19 cellular contexts compared by ENCODE assay signal in the genomic region with DNA sequence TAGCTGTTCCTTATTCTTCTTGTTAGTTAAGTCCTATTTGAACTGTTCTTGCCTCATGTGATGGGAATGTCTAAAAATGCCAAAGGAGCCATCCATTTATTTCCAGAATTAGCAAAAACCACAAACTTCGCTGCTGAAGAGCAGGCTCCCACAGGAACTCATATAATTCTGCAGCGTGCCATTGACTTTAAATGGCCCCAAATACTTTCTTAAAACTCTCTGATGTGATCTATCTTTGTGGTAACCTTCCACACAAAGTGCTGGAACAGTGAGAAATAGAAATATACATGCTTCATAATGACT.
DNase-seq lines count a peak whose midpoint lies in the region; ATAC-seq and TF ChIP-seq lines count a peak whose summit lies in the region.
"Had no signal": no experiment of that assay in that cellular context is flagged by ENCODE, and none has a peak within 500 bp of the region (broad histone marks: within the 10 kb centered on the region; RNA-seq: fewer than 3 reads in every experiment).

No MANE protein-coding gene starts in this region.

- H2AFZ ChIP-seq in GM23338 = no peak overlapping the region

- H3K4me3 ChIP-seq in AG04449 (ENCODE audit: low read depth, low read length) (no peak overlapping the region), brain microvascular endothelial cell (ENCODE audit: low read depth, low read length) (no peak overlapping the region), GM23338 (no peak overlapping the region)
- no peak overlapping the region for H3K4me3 ChIP-seq in effector memory CD4-positive, alpha-beta T cell (ENCODE audit: insufficient read depth, low read depth, low read length, poor library complexity, severe bottlenecking)
- H3K4me3 ChIP-seq: A549 had no signal

- H3K27me3 ChIP-seq in brain microvascular endothelial cell (replicated peaks) (no peaks in the 10 kb centered on the region), GM23338 (ENCODE audit: insufficient read depth) (no peaks in the 10 kb centered on the region)
- H3K27me3 ChIP-seq in effector memory CD4-positive, alpha-beta T cell (replicated peaks; ENCODE audit: control insufficient read depth, insufficient read depth, low read length, poor library complexity, severe bottlenecking) = no peaks in the 10 kb centered on the region

- no peaks in the 10 kb centered on the region for H3K36me3 Mint-ChIP-seq in GM23338 (ENCODE audit: low read depth)
- H3K36me3 Mint-ChIP-seq: activated naive CD4-positive, alpha-beta T cell treated with anti-CD3 and anti-CD28 coated beads, Interleukin-2, amount 50 U/mL, for 24 hours had no signal

- H3K9me3 ChIP-seq in effector memory CD4-positive, alpha-beta T cell (ENCODE audit: control insufficient read depth, low read length) = no peaks in the 10 kb centered on the region
- H3K9me3 ChIP-seq: A549 had no signal

- no peaks in the 10 kb centered on the region for H3K79me2 ChIP-seq in GM23338 (replicated peaks; ENCODE audit: insufficient read depth)

- no peaks in the 10 kb centered on the region for H3K36me3 ChIP-seq in brain microvascular endothelial cell (replicated peaks)
- H3K36me3 ChIP-seq in GM23338 (ENCODE audit: insufficient read depth) = no peaks in the 10 kb centered on the region
- no peaks in the 10 kb centered on the region for H3K36me3 ChIP-seq in effector memory CD4-positive, alpha-beta T cell (ENCODE audit: control insufficient read depth, insufficient read depth, low read length)

- H3K4me3 Mint-ChIP-seq in GM23338 = no peak overlapping the region
- H3K4me3 Mint-ChIP-seq: activated naive CD4-positive, alpha-beta T cell treated with anti-CD3 and anti-CD28 coated beads, Interleukin-2, amount 50 U/mL, for 24 hours; T-helper 1 cell treated with Interleukin-12 subunit alpha and Interleukin-12 subunit beta and Interleukin-4 antibody, amounts not matched to agents 30 μg/mL and 1 μg/mL, for 36 hours had no signal

- H3K9me3 Mint-ChIP-seq in GM23338 = no peaks in the 10 kb centered on the region; the same call in 2 of the 3 replicates
- H3K9me3 Mint-ChIP-seq: activated naive CD4-positive, alpha-beta T cell treated with anti-CD3 and anti-CD28 coated beads, Interleukin-2, amount 50 U/mL, for 24 hours; T-helper 1 cell treated with Interleukin-12 subunit alpha and Interleukin-12 subunit beta and Interleukin-4 antibody, amounts not matched to agents 30 μg/mL and 1 μg/mL, for 36 hours had no signal

- H3K4me1 Mint-ChIP-seq in GM23338 = peaks cover 11% of the 10 kb centered on the region; the same call in 2 of the 3 replicates
- H3K4me1 Mint-ChIP-seq: activated naive CD4-positive, alpha-beta T cell treated with anti-CD3 and anti-CD28 coated beads, Interleukin-2, amount 50 U/mL, for 24 hours had no signal

- H3K9me2 ChIP-seq in GM23338 (ENCODE audit: insufficient read depth) = no peaks in the 10 kb centered on the region; the same call in 1 of the 2 replicates

- peaks cover 8% of the 10 kb centered on the region; the same call in 1 of the 2 replicates for H3K4me1 ChIP-seq in GM23338 (ENCODE audit: insufficient read depth)
- no peaks in the 10 kb centered on the region for H3K4me1 ChIP-seq in effector memory CD4-positive, alpha-beta T cell (ENCODE audit: control insufficient read depth, insufficient read depth, low read length, poor library complexity, severe bottlenecking)

- H3K27me3 Mint-ChIP-seq in GM23338 (ENCODE audit: insufficient read depth, low read depth, poor library complexity) = no peaks in the 10 kb centered on the region

- no peak overlapping the region for H3K4me2 ChIP-seq in GM23338

- in situ Hi-C loops in brain microvascular endothelial cell (cut with HindIII; ENCODE audit: low pct_ligation_motif_present, low sequenced_read_pairs) = no loop called here

- no peaks in the 10 kb centered on the region for H4K20me1 ChIP-seq in GM23338 (replicated peaks; ENCODE audit: insufficient read depth)

- H3K27ac ChIP-seq in brain microvascular endothelial cell (peak overlapping the region; percentile 74), GM23338 (ENCODE audit: low read depth) (no peak overlapping the region)
- H3K27ac ChIP-seq in effector memory CD4-positive, alpha-beta T cell (ENCODE audit: insufficient read depth, low read length, poor library complexity, severe bottlenecking) = no peak overlapping the region

- no peak for ATAC-seq in GM23338
- ATAC-seq: A549, Panc1 had no signal

- H3K27ac Mint-ChIP-seq in GM23338 = no peak overlapping the region
- H3K27ac Mint-ChIP-seq: activated naive CD4-positive, alpha-beta T cell treated with anti-CD3 and anti-CD28 coated beads, Interleukin-2, amount 50 U/mL, for 24 hours; T-helper 1 cell treated with Interleukin-12 subunit alpha and Interleukin-12 subunit beta and Interleukin-4 antibody, amounts not matched to agents 30 μg/mL and 1 μg/mL, for 36 hours had no signal

- TF ChIP-seq CTCF in AG04449 (IDR thresholded peaks at IDR 0.05; ENCODE audit: insufficient read depth, low read length, missing control alignments) (no peak), brain microvascular endothelial cell (IDR thresholded peaks at IDR 0.05; ENCODE audit: low read depth, low read length, missing control alignments) (no peak), GM23338 (conservative IDR thresholded peaks at IDR 0.05; ENCODE audit: low read depth in 2 of 2) (no peak)

- no peaks in the 10 kb centered on the region for H3F3A ChIP-seq in GM23338 (replicated peaks; ENCODE audit: low read depth)

- peak; percentile 99 for DNase-seq in AG04449 (ENCODE audit: low read depth, low spot score)
- DNase-seq in HT1080 (ENCODE audit: low read depth) = peak; percentile 10
- DNase-seq in brain microvascular endothelial cell = peak; percentile 64
- DNase-seq in iris pigment epithelial cell (ENCODE audit: low read depth) = peak; percentile 79
- no peak for DNase-seq in stimulated activated CD4-positive, alpha-beta T cell treated with anti-CD3 and anti-CD28 coated beads, Interleukin-1b, Interleukin-23, amount 100 ng/mL, for 48 hours
- no peak for DNase-seq in GM23338 (ENCODE audit: low spot score)
- no peak for DNase-seq in DMS153 treated with DMSO at 0.1 percent for 48 hours (lab: John Stamatoyannopoulos, UW; ENCODE audit: unreplicated experiment)
- DNase-seq in effector memory CD4-positive, alpha-beta T cell = no peak
- DNase-seq: cerebellar nuclear complex; DMS153; erythroblast; NCI-H187 treated with DMSO at 0.1 percent for 48 hours; NCI-H526 treated with DMSO at 0.1 percent for 48 hours; nucleus accumbens; stimulated activated naive CD4-positive, alpha-beta T cell treated with Interleukin-2 at 50 U/mL for 16 hours had no signal

- CTCF ChIA-PET in AG04449 (lab: Yijun Ruan, JAX) = interaction anchor here (0.8 to 1.5 kb wide), 2 partner anchors 409 to 1599 kb away, joined by 3 to 5 read pairs; no protein-coding TSS in a partner anchor

- POLR2A ChIA-PET in AG04449 (lab: Yijun Ruan, JAX) = interaction anchor here (1.0 kb wide), 1 partner anchor 655 kb away, joined by 6 read pairs; no protein-coding TSS in a partner anchor

TF ChIP-seq in GM23338, 12 proteins besides CTCF, POLR2A, EP300 and RAD21 (continues in another document):
- TF ChIP-seq STAT1 (IDR thresholded peaks at IDR 0.05; ENCODE audit: unreplicated experiment) (no peak), POLR2AphosphoS5 (IDR thresholded peaks at IDR 0.05; ENCODE audit: low read depth) (no peak), ZNF114 (CRISPR knock-in tag; IDR thresholded peaks at IDR 0.05) (no peak)

Comparison
In these comparisons a context has a peak if more than half of its experiments do, and no peak if none do; other contexts are left out.
1. DNase-seq: peak in AG04449 (single experiment), HT1080 (single experiment), brain microvascular endothelial cell (single experiment) and iris pigment epithelial cell (single experiment); none in stimulated activated CD4-positive, alpha-beta T cell treated with anti-CD3 and anti-CD28 coated beads, Interleukin-1b, Interleukin-23, amount 100 ng/mL, for 48 hours (single experiment), GM23338 (single experiment), DMS153 treated with DMSO at 0.1 percent for 48 hours (single experiment) and effector memory CD4-positive, alpha-beta T cell (0 of 3).